In genomic region chr17:2822358-2822757, GRCh38 we compare ENCODE assay signal across 22 cellular contexts. TPM values are rescaled to one million over a fixed set of nuclear protein-coding genes. Genes with fewer than 3 reads are reported as not detected.
DNase-seq lines count a peak whose midpoint lies in the region; ATAC-seq, FAIRE-seq and TF ChIP-seq lines count a peak whose summit lies in the region.
"Had no signal": no experiment of that assay in that cellular context is flagged by ENCODE, and none has a peak within 500 bp of the region (broad histone marks: within the 10 kb centered on the region; RNA-seq: fewer than 3 reads in every experiment).

No MANE protein-coding gene starts in this region.

- H3K27me3 Mint-ChIP-seq in natural killer cell (ENCODE audit: low read depth in 2 of 2), result no peaks in the 10 kb centered on the region
- no peaks in the 10 kb centered on the region for H3K27me3 Mint-ChIP-seq in natural killer cell treated with Interleukin-12 subunit alpha and Interleukin-12 subunit beta and Interleukin-15 and Interleukin-18, amount 100 ng/mL, for 72 hours

- no peaks in the 10 kb centered on the region for H3K27me3 ChIP-seq in H1 (replicated peaks in 1 of 4; ENCODE audit: control insufficient read depth in 3 of 4, extremely low read depth in 1 of 4, insufficient read depth in 3 of 4, low read length in 3 of 4)
- no peaks in the 10 kb centered on the region for H3K27me3 ChIP-seq in SK-N-SH (ENCODE audit: insufficient read depth)
- H3K27me3 ChIP-seq: BE2C had no signal

- FAIRE-seq in H1 (lab: Jason Lieb, UNC), result no peak
- FAIRE-seq: A204.1, GM12892, GM18507, H54, HepG2 had no signal

- no peak overlapping the region for H2BK5ac ChIP-seq in H1 (ENCODE audit: low read depth, low read length)

- H3F3A ChIP-seq in SK-N-SH (replicated peaks; ENCODE audit: insufficient read depth), result no peaks in the 10 kb centered on the region

- H4K20me1 ChIP-seq in H1 (replicated peaks in 1 of 2; ENCODE audit: control insufficient read depth in 1 of 2, insufficient read depth in 2 of 2, low read length in 2 of 2) (no peaks in the 10 kb centered on the region), SK-N-SH (ENCODE audit: insufficient read depth) (no peaks in the 10 kb centered on the region)

- TF ChIP-seq RAD21 in H1 (IDR thresholded peaks at IDR 0.05 in 1 of 2, conservative IDR thresholded peaks at IDR 0.05 in 1 of 2; ENCODE audit: low read depth in 2 of 2, low read length in 2 of 2) (no peak), SK-N-SH (IDR thresholded peaks at IDR 0.05; ENCODE audit: low read length) (no peak)

- H3K4ac ChIP-seq in H1 (replicated peaks; ENCODE audit: insufficient read length, low read depth, low read length), result no peak overlapping the region

- peak overlapping the region in 1 of 2 donors; percentile 24 for H3K27ac Mint-ChIP-seq in natural killer cell
- H3K27ac Mint-ChIP-seq in natural killer cell treated with Interleukin-12 subunit alpha and Interleukin-12 subunit beta and Interleukin-15 and Interleukin-18, amount 100 ng/mL, for 72 hours, result no peak overlapping the region
- H3K27ac Mint-ChIP-seq: CD4-positive, alpha-beta memory T cell; HFFc6 had no signal

- TF ChIP-seq EP300 in H1 (IDR thresholded peaks at IDR 0.05; ENCODE audit: borderline replicate concordance in 1 of 2, low read depth in 2 of 2, low read length in 2 of 2) (no peak), SK-N-SH (IDR thresholded peaks at IDR 0.05; ENCODE audit: borderline replicate concordance in 1 of 2, low read depth in 1 of 2, low read length in 1 of 2) (no peak)

- H3K4me3 ChIP-seq in H1 (ENCODE audit: extremely low read depth in 1 of 4, insufficient read depth in 2 of 4, low read depth in 3 of 4, low read length in 4 of 4), result no peak overlapping the region
- H3K4me3 ChIP-seq in SK-N-SH (ENCODE audit: low read depth in 2 of 2, low read length in 1 of 2), result no peak overlapping the region
- H3K4me3 ChIP-seq: GM23248 had no signal

- no peak overlapping the region for H3K27ac ChIP-seq in H1 (ENCODE audit: low read depth, low read length)
- no peak overlapping the region for H3K27ac ChIP-seq in SK-N-SH (ENCODE audit: low read depth in 2 of 2, low read length in 1 of 2)
- H3K27ac ChIP-seq: GM23248, KMS-11 had no signal

- H3K23ac ChIP-seq in H1 (ENCODE audit: insufficient read length), result no peak overlapping the region

- H3K56ac ChIP-seq in H1 (replicated peaks; ENCODE audit: insufficient read length, low read depth, low read length), result no peak overlapping the region

- H3K4me1 ChIP-seq in H1 (replicated peaks in 1 of 4; ENCODE audit: control insufficient read depth in 3 of 4, insufficient read depth in 4 of 4, low read length in 3 of 4) (peaks cover 0 to 2% (median 0%) of the 10 kb centered on the region in 4 experiments; a peak in 1 of 7 replicates), SK-N-SH (ENCODE audit: control insufficient read depth in 1 of 2, insufficient read depth in 2 of 2, low read depth in 1 of 2, low read length in 1 of 2) (no peaks in the 10 kb centered on the region)
- H3K4me1 ChIP-seq: BE2C had no signal

- H3K9me3 ChIP-seq in H1 (ENCODE audit: insufficient read depth in 2 of 2, low read depth in 1 of 2, low read length in 1 of 2) (no peaks in the 10 kb centered on the region), SK-N-SH (no peaks in the 10 kb centered on the region)
- H3K9me3 ChIP-seq: BE2C had no signal

- H3K9ac ChIP-seq in H1 (replicated peaks in 1 of 4; ENCODE audit: extremely low read depth in 1 of 4, low read depth in 3 of 4, low read length in 3 of 4) (no peak overlapping the region), SK-N-SH (no peak overlapping the region)
- H3K9ac ChIP-seq: GM23248, KMS-11 had no signal

- 0 out of 2 replicates have a peak overlapping the region, but pooled peaks have one; percentile 4 for H2BK12ac ChIP-seq in H1 (ENCODE audit: low read depth, low read length)

- H3K79me1 ChIP-seq in H1 (ENCODE audit: low read depth, low read length), result no peaks in the 10 kb centered on the region

- peak overlapping the region; percentile 28 for H3K4me3 Mint-ChIP-seq in natural killer cell
- H3K4me3 Mint-ChIP-seq in natural killer cell treated with Interleukin-12 subunit alpha and Interleukin-12 subunit beta and Interleukin-15 and Interleukin-18, amount 100 ng/mL, for 72 hours, result no peak overlapping the region
- H3K4me3 Mint-ChIP-seq: CD14-positive monocyte; CD4-positive, alpha-beta memory T cell; HFFc6 had no signal

- H2BK120ac ChIP-seq in H1 (replicated peaks; ENCODE audit: low read depth, low read length), result no peak overlapping the region

- no peaks in the 10 kb centered on the region for H3K23me2 ChIP-seq in H1 (ENCODE audit: low read depth, low read length)

- POLR2A ChIA-PET in H1 (lab: Charles Lee; ENCODE audit: partially characterized antibody) (no interaction called here), SK-N-SH (lab: Yijun Ruan, JAX) (no interaction called here)

- no peak overlapping the region for H4K5ac ChIP-seq in H1 (ENCODE audit: insufficient read length, low read depth, low read length)

- in situ Hi-C loops in KBM-7 (cut with MboI; ENCODE audit: low pct_unique_long_range_greater_than_20kb, low sequenced_read_pairs), result no loop called here

- CTCF ChIA-PET in H1 (lab: Charles Lee; ENCODE audit: partially characterized antibody) (interaction anchor here (0.7 to 2.1 kb wide), 5 partner anchors 11 to 1215 kb away, joined by 3 to 7 read pairs (median 4); no protein-coding TSS in a partner anchor), SK-N-SH (lab: Yijun Ruan, JAX) (interaction anchor here (1.1 to 1.7 kb wide), 3 partner anchors 37 to 108 kb away, joined by 3 read pairs; no protein-coding TSS in a partner anchor)

- no peak overlapping the region for H2AK5ac ChIP-seq in H1 (ENCODE audit: low read depth, low read length)

- WGBS in H1 (ENCODE audit: extremely low coverage in 1 of 2, insufficient coverage in 1 of 2, insufficient read length in 1 of 2, insufficient replicate concordance in 2 of 2, low coverage in 1 of 2, low lambda C conversion rate in 2 of 2, missing lambda C conversion rate in 1 of 2), 2 experiments, result 97% methylated on average over 6 of the region's 7 CpGs; no CpG with 5 or more reads in 1 of the 2 experiments
- 73% methylated on average over 7 of the region's 7 CpGs for WGBS in SK-N-SH (ENCODE audit: low lambda C conversion rate)

- TF ChIP-seq CTCF in natural killer cell (IDR thresholded peaks at IDR 0.05) (no peak), H1 (IDR thresholded peaks at IDR 0.05; ENCODE audit: control extremely low read depth in 1 of 3, insufficient read depth in 1 of 3, low read depth in 1 of 3, low read length in 3 of 3) (no peak), SK-N-SH (IDR thresholded peaks at IDR 0.05) (no peak)

- H3K14ac ChIP-seq in H1 (ENCODE audit: insufficient read length), result no peak overlapping the region

- peaks cover 65 to 74% of the 10 kb centered on the region in 2 donors for H3K4me1 Mint-ChIP-seq in natural killer cell
- H3K4me1 Mint-ChIP-seq in natural killer cell treated with Interleukin-12 subunit alpha and Interleukin-12 subunit beta and Interleukin-15 and Interleukin-18, amount 100 ng/mL, for 72 hours (ENCODE audit: low read depth in 2 of 2), result peaks cover 30 to 37% of the 10 kb centered on the region in 2 donors

- intact Hi-C loops in natural killer cell (cut with micrococcal nuclease), result no loop called here

- TF ChIP-seq POLR2A in H1 (IDR thresholded peaks at IDR 0.05; ENCODE audit: control extremely low read depth in 1 of 2, low read depth in 2 of 2, low read length in 2 of 2), result no peak

- H3K36me3 Mint-ChIP-seq in natural killer cell, result peaks cover 8% of the 10 kb centered on the region
- no peaks in the 10 kb centered on the region for H3K36me3 Mint-ChIP-seq in natural killer cell treated with Interleukin-12 subunit alpha and Interleukin-12 subunit beta and Interleukin-15 and Interleukin-18, amount 100 ng/mL, for 72 hours

- H2BK15ac ChIP-seq in H1 (ENCODE audit: low read length), result no peak overlapping the region

- ATAC-seq in natural killer cell (no peak), HG02885 (IDR thresholded peaks at IDR 0.05; ENCODE audit: poor library complexity, unreplicated experiment) (no peak)
- no peak for ATAC-seq in natural killer cell treated with Interleukin-12 subunit alpha and Interleukin-12 subunit beta and Interleukin-15 and Interleukin-18, amount 100 ng/mL, for 72 hours
- ATAC-seq: HepG2 had no signal

- no peaks in the 10 kb centered on the region for H3K79me2 ChIP-seq in H1 (ENCODE audit: control insufficient read depth in 1 of 2, insufficient read depth in 2 of 2, low read length in 2 of 2)
- no peaks in the 10 kb centered on the region for H3K79me2 ChIP-seq in SK-N-SH (ENCODE audit: insufficient read depth)

- H4K8ac ChIP-seq in H1 (ENCODE audit: extremely low read depth, insufficient read depth, low read length), result no peak overlapping the region

- no peaks in the 10 kb centered on the region for H3K9me3 Mint-ChIP-seq in natural killer cell
- H3K9me3 Mint-ChIP-seq in natural killer cell treated with Interleukin-12 subunit alpha and Interleukin-12 subunit beta and Interleukin-15 and Interleukin-18, amount 100 ng/mL, for 72 hours, result no peaks in the 10 kb centered on the region
- H3K9me3 Mint-ChIP-seq: CD4-positive, alpha-beta memory T cell; HFFc6 had no signal

- H2AFZ ChIP-seq in H1 (ENCODE audit: low read length) (no peak overlapping the region), SK-N-SH (ENCODE audit: low read depth) (no peak overlapping the region)
- H2AFZ ChIP-seq: GM23248 had no signal

- no peak overlapping the region; the same call in 1 of the 2 replicates for H2BK20ac ChIP-seq in H1 (ENCODE audit: low read length)

- no peak overlapping the region for H4K91ac ChIP-seq in H1 (replicated peaks; ENCODE audit: insufficient read length, low read length)

- no peaks in the 10 kb centered on the region for H3K9me2 ChIP-seq in SK-N-SH

- H3K36me3 ChIP-seq in H1 (ENCODE audit: control insufficient read depth in 2 of 4, insufficient read depth in 4 of 4, low read length in 3 of 4) (no peaks in the 10 kb centered on the region), SK-N-SH (replicated peaks in 1 of 2; ENCODE audit: control insufficient read depth in 1 of 2, insufficient read depth in 2 of 2, low read length in 1 of 2) (no peaks in the 10 kb centered on the region)
- H3K36me3 ChIP-seq: BE2C had no signal

- H3K18ac ChIP-seq in H1 (ENCODE audit: extremely low read depth, low read length), result no peak overlapping the region

- DNase-seq in natural killer cell (no peak), KBM-7 (peak; percentile 62), H1 (ENCODE audit: low read depth in 1 of 2, low spot score in 2 of 2) (no peak), EL (no peak), SK-N-SH (no peak)
- DNase-seq in natural killer cell treated with Interleukin-12 subunit alpha and Interleukin-12 subunit beta and Interleukin-15 and Interleukin-18, amount 100 ng/mL, for 72 hours (ENCODE audit: low spot score), result no peak
- DNase-seq: ACHN; BE2C; CD4-positive, alpha-beta memory T cell; DMS153; DMS79; GM23248; HCEC 1CT; HFFc6 had no signal

- H3K4me2 ChIP-seq in H1 (ENCODE audit: insufficient read depth in 1 of 2, low read depth in 2 of 2, low read length in 2 of 2) (no peak overlapping the region), SK-N-SH (no peak overlapping the region)
- H3K4me2 ChIP-seq: KMS-11 had no signal

RNA-seq across cellular contexts. Expression of gene RAP1GAP2, which starts 26.1 kb away (rescaled TPM):
- total RNA-seq in natural killer cell, result 100 to 1,000 TPM; 274 to 418 (median 390) TPM
- 10 to 100 TPM in 1 of 2 donors, 1 to 10 TPM in 1; 7.7 to 14.5 TPM for total RNA-seq in natural killer cell treated with Interleukin-12 subunit alpha and Interleukin-12 subunit beta and Interleukin-15 and Interleukin-18, amount 100 ng/mL, for 72 hours
- total RNA-seq in H1 (2021; fragmentation: NEBNext Ultra II Directional; extraction: Animal tissue kit (Norgen Biotek cat#: 25700)), result 63.4 and 63.8 TPM in 2 replicates
- polyA plus RNA-seq in H1 (2011; rRNA removed), result 24.0 and 28.9 TPM in 2 replicates
- 25.1 TPM for polyA plus RNA-seq in H1 (2011; cell fraction: cytosol; rRNA removed)
- 165 TPM for polyA plus RNA-seq in H1 (2011; cell fraction: nucleus; rRNA removed)
- polyA plus RNA-seq in H1 (2012, experiment 1 of 2), result 26.1 to 39.5 TPM (median 30.8 TPM) in 4 replicates
- polyA plus RNA-seq in H1 (2012, experiment 2 of 2), result 16.1 TPM
- polyA plus RNA-seq in H1 (2013, experiment 1 of 2), result 22.5 TPM
- polyA plus RNA-seq in H1 (2013, experiment 2 of 2), result 22.8 TPM
- polyA minus RNA-seq in H1 (2011; rRNA and poly(A)+ RNA removed), result 27.1 and 37.8 TPM in 2 replicates
- polyA minus RNA-seq in H1 (2011; cell fraction: cytosol; rRNA and poly(A)+ RNA removed), result 18.9 TPM
- 28.5 TPM for polyA minus RNA-seq in H1 (2011; cell fraction: nucleus; rRNA and poly(A)+ RNA removed)
- polyA plus RNA-seq in SK-N-SH (2012; rRNA removed), result 21.0 and 22.0 TPM in 2 replicates
- 12.1 and 15.6 TPM in 2 replicates for polyA plus RNA-seq in SK-N-SH (2012; cell fraction: cytosol; rRNA removed)
- polyA plus RNA-seq in SK-N-SH (2012; cell fraction: nucleus; rRNA removed), result 85.5 and 88.3 TPM in 2 replicates
